ENCODE assay signal across 8 cellular contexts in genomic region chr12:6778571-6779550, GRCh38. TPM values are rescaled to one million over a fixed set of nuclear protein-coding genes. Genes with fewer than 3 reads are reported as not detected.
DNase-seq lines count a peak whose midpoint lies in the region; ATAC-seq and TF ChIP-seq lines count a peak whose summit lies in the region.

No MANE protein-coding gene starts in this region.

- H3K27ac ChIP-seq in RWPE2 (ENCODE audit: poor library complexity, severe bottlenecking), result no peak overlapping the region

- H3K4me1 Mint-ChIP-seq in natural killer cell treated with Interleukin-12 subunit alpha and Interleukin-12 subunit beta and Interleukin-15 and Interleukin-18, amount 100 ng/mL, for 72 hours (ENCODE audit: low read depth in 2 of 2), result peaks cover 27 to 51% of the 10 kb centered on the region in 2 donors

- H3K4me3 Mint-ChIP-seq in natural killer cell treated with Interleukin-12 subunit alpha and Interleukin-12 subunit beta and Interleukin-15 and Interleukin-18, amount 100 ng/mL, for 72 hours, result peak overlapping the region; percentile 84

- DNase-seq in DMS153 (lab: John Stamatoyannopoulos, UW) (peak; percentile 86), M059J (ENCODE audit: low read depth) (peak; percentile 90), RWPE2 (ENCODE audit: low spot score) (peak; percentile 92), fibroblast of pulmonary artery (ENCODE audit: low read depth) (peak; percentile 95)
- DNase-seq in activated T-helper 9 cell treated with anti-CD3 and anti-CD28 coated beads, Interleukin-2, amount 50 U/mL, for 16 hours (ENCODE audit: low read depth), result peak; percentile 80
- peak; percentile 89 for DNase-seq in natural killer cell treated with Interleukin-12 subunit alpha and Interleukin-12 subunit beta and Interleukin-15 and Interleukin-18, amount 100 ng/mL, for 72 hours (ENCODE audit: low spot score)
- peak; percentile 85 for DNase-seq in stimulated activated naive CD4-positive, alpha-beta T cell treated with Interleukin-2 at 50 U/mL for 16 hours (lab: John Stamatoyannopoulos, UW)

- H3K9me3 Mint-ChIP-seq in natural killer cell treated with Interleukin-12 subunit alpha and Interleukin-12 subunit beta and Interleukin-15 and Interleukin-18, amount 100 ng/mL, for 72 hours, result no peaks in the 10 kb centered on the region

- H3K27me3 ChIP-seq in RWPE2 (ENCODE audit: insufficient read depth, poor library complexity, severe bottlenecking), result no peaks in the 10 kb centered on the region

- no peaks in the 10 kb centered on the region for H3K9me3 ChIP-seq in RWPE2 (ENCODE audit: severe bottlenecking)

- peak overlapping the region; percentile 77 to 93 for H3K27ac Mint-ChIP-seq in natural killer cell treated with Interleukin-12 subunit alpha and Interleukin-12 subunit beta and Interleukin-15 and Interleukin-18, amount 100 ng/mL, for 72 hours

- H3K4me1 ChIP-seq in RWPE2 (ENCODE audit: insufficient read depth, poor library complexity, severe bottlenecking), result peaks cover 3% of the 10 kb centered on the region

- ATAC-seq in GM21737 (IDR thresholded peaks at IDR 0.05; ENCODE audit: unreplicated experiment) (peak; percentile 75), RWPE2 (ENCODE audit: low read depth) (peak; percentile 95)
- peak; percentile 77 to 93 for ATAC-seq in natural killer cell treated with Interleukin-12 subunit alpha and Interleukin-12 subunit beta and Interleukin-15 and Interleukin-18, amount 100 ng/mL, for 72 hours

- H3K27me3 Mint-ChIP-seq in natural killer cell treated with Interleukin-12 subunit alpha and Interleukin-12 subunit beta and Interleukin-15 and Interleukin-18, amount 100 ng/mL, for 72 hours, result peaks cover 22 to 34% of the 10 kb centered on the region in 2 donors

- peaks cover 23% of the 10 kb centered on the region for H3K36me3 Mint-ChIP-seq in natural killer cell treated with Interleukin-12 subunit alpha and Interleukin-12 subunit beta and Interleukin-15 and Interleukin-18, amount 100 ng/mL, for 72 hours

- peak overlapping the region; percentile 20 for H3K4me3 ChIP-seq in RWPE2 (ENCODE audit: severe bottlenecking)
- H3K4me3 ChIP-seq in fibroblast of pulmonary artery (replicated peaks; ENCODE audit: low read depth, low read length), result peak overlapping the region; percentile 45

- TF ChIP-seq CTCF in RWPE2 (IDR thresholded peaks at IDR 0.05; ENCODE audit: poor library complexity, severe bottlenecking) (peak; percentile 94), fibroblast of pulmonary artery (IDR thresholded peaks at IDR 0.05; ENCODE audit: low read length, missing control alignments) (peak; percentile 92)

- no peaks in the 10 kb centered on the region for H3K36me3 ChIP-seq in RWPE2 (ENCODE audit: low read depth)

RNA-seq across cellular contexts. Expression of gene LAG3, which starts 6.5 kb away (rescaled TPM):
- not detected in 2 replicates for total RNA-seq in M059J (2014; rRNA removed; shearing (Covaris generic))
- 100 to 1,000 TPM in 1 of 2 donors, 10 to 100 TPM in 1; 78.2 to 365 TPM for total RNA-seq in natural killer cell treated with Interleukin-12 subunit alpha and Interleukin-12 subunit beta and Interleukin-15 and Interleukin-18, amount 100 ng/mL, for 72 hours

RNA-seq across cellular contexts. Expression of gene CD4, which starts 10.5 kb away (rescaled TPM):
- total RNA-seq in M059J (2014; rRNA removed; shearing (Covaris generic)), result not detected in 2 replicates
- 1 to 10 TPM in 1 of 2 donors, under 1 TPM in 1; 0.43 to 5.4 TPM for total RNA-seq in natural killer cell treated with Interleukin-12 subunit alpha and Interleukin-12 subunit beta and Interleukin-15 and Interleukin-18, amount 100 ng/mL, for 72 hours

RNA-seq across cellular contexts. Expression of gene PTMS, which starts 12.7 kb away (rescaled TPM):
- total RNA-seq in M059J (2014; rRNA removed; shearing (Covaris generic)), result 136 and 216 TPM in 2 replicates
- 10 to 100 TPM; 50.4 to 93.8 TPM for total RNA-seq in natural killer cell treated with Interleukin-12 subunit alpha and Interleukin-12 subunit beta and Interleukin-15 and Interleukin-18, amount 100 ng/mL, for 72 hours

RNA-seq across cellular contexts. Expression of gene MLF2, which starts 25.9 kb away (rescaled TPM):
- 274 and 278 TPM in 2 replicates for total RNA-seq in M059J (2014; rRNA removed; shearing (Covaris generic))
- 100 to 1,000 TPM in 1 of 2 donors, 10 to 100 TPM in 1; 98.3 to 124 TPM for total RNA-seq in natural killer cell treated with Interleukin-12 subunit alpha and Interleukin-12 subunit beta and Interleukin-15 and Interleukin-18, amount 100 ng/mL, for 72 hours

RNA-seq across cellular contexts. Expression of gene GPR162, which starts 42.8 kb away (rescaled TPM):
- 2.1 TPM in 1 of 2 replicates, not detected in the other for total RNA-seq in M059J (2014; rRNA removed; shearing (Covaris generic))
- not detected for total RNA-seq in natural killer cell treated with Interleukin-12 subunit alpha and Interleukin-12 subunit beta and Interleukin-15 and Interleukin-18, amount 100 ng/mL, for 72 hours

Comparison
In these comparisons a context has a peak if more than half of its experiments do, and no peak if none do; other contexts are left out.
1. RNA of gene LAG3, which starts 6.5 kb away (total RNA-seq): 78.2 to 365 TPM in natural killer cell treated with Interleukin-12 subunit alpha and Interleukin-12 subunit beta and Interleukin-15 and Interleukin-18, amount 100 ng/mL, for 72 hours; not detected in M059J; every median in the first group is over 10 times any median in the second.
2. Peak in every context shown above with its lines, with median percentiles within 50 percentile points of each other: DNase-seq and ATAC-seq.